In genomic region chr11:77457340-77457739, GRCh38 we compare ENCODE assay signal across 11 cellular contexts. TPM values are rescaled to one million over a fixed set of nuclear protein-coding genes. Genes with fewer than 3 reads are reported as not detected.
DNase-seq lines count a peak whose midpoint lies in the region; ATAC-seq and TF ChIP-seq lines count a peak whose summit lies in the region.
"Had no signal": no experiment of that assay in that cellular context is flagged by ENCODE, and none has a peak within 500 bp of the region (broad histone marks: within the 10 kb centered on the region; RNA-seq: fewer than 3 reads in every experiment).

No MANE protein-coding gene starts in this region.

- no peak overlapping the region for H3K4me3 Mint-ChIP-seq in natural killer cell treated with Interleukin-12 subunit alpha and Interleukin-12 subunit beta and Interleukin-15 and Interleukin-18, amount 100 ng/mL, for 72 hours
- no peak overlapping the region for H3K4me3 Mint-ChIP-seq in natural killer cell
- H3K4me3 Mint-ChIP-seq: activated naive CD4-positive, alpha-beta T cell treated with anti-CD3 and anti-CD28 coated beads, Interleukin-2, amount 10 ng/mL, durations not matched to agents 7 days and 5 days; stimulated activated naive CD8-positive, alpha-beta T cell treated with anti-CD3 and anti-CD28 coated beads, Interleukin-15, Interleukin-2, amounts not matched to agents 100 ng/mL and 50 ng/mL, for 24 hours had no signal

- DNase-seq in myocyte (ENCODE audit: low read depth) (peak; percentile 41), H4 (ENCODE audit: low spot score) (no peak), GM03348 (ENCODE audit: low spot score) (no peak), natural killer cell (no peak)
- no peak for DNase-seq in natural killer cell treated with Interleukin-12 subunit alpha and Interleukin-12 subunit beta and Interleukin-15 and Interleukin-18, amount 100 ng/mL, for 72 hours (ENCODE audit: low spot score)
- DNase-seq: activated CD4-positive, alpha-beta T cell treated with anti-CD3 and anti-CD28 coated beads for 1 hour; activated naive CD4-positive, alpha-beta T cell treated with anti-CD3 and anti-CD28 coated beads, Interleukin-2, amount 10 ng/mL, durations not matched to agents 7 days and 5 days had no signal

- peaks cover 17 to 34% of the 10 kb centered on the region in 2 donors for H3K27me3 Mint-ChIP-seq in natural killer cell treated with Interleukin-12 subunit alpha and Interleukin-12 subunit beta and Interleukin-15 and Interleukin-18, amount 100 ng/mL, for 72 hours
- peaks cover 15 to 24% of the 10 kb centered on the region in 2 donors for H3K27me3 Mint-ChIP-seq in natural killer cell (ENCODE audit: low read depth in 2 of 2)

- peaks cover 5 to 9% of the 10 kb centered on the region in 2 donors for H3K4me1 Mint-ChIP-seq in natural killer cell treated with Interleukin-12 subunit alpha and Interleukin-12 subunit beta and Interleukin-15 and Interleukin-18, amount 100 ng/mL, for 72 hours (ENCODE audit: low read depth in 2 of 2)
- peaks cover 9% of the 10 kb centered on the region in 2 donors for H3K4me1 Mint-ChIP-seq in natural killer cell

- TF ChIP-seq CTCF in natural killer cell (IDR thresholded peaks at IDR 0.05): no peak

- intact Hi-C loops in natural killer cell (cut with micrococcal nuclease): no loop called here

- ATAC-seq in GM19324 (IDR thresholded peaks at IDR 0.05; ENCODE audit: low FRiP score, unreplicated experiment): peak; percentile 14
- ATAC-seq in HG02642 (IDR thresholded peaks at IDR 0.05; ENCODE audit: poor library complexity, unreplicated experiment): peak; percentile 27
- peak; percentile 31 for ATAC-seq in HG03521 (IDR thresholded peaks at IDR 0.05; ENCODE audit: unreplicated experiment)
- ATAC-seq in natural killer cell treated with Interleukin-12 subunit alpha and Interleukin-12 subunit beta and Interleukin-15 and Interleukin-18, amount 100 ng/mL, for 72 hours: no peak
- no peak for ATAC-seq in natural killer cell

- H3K27ac Mint-ChIP-seq in natural killer cell treated with Interleukin-12 subunit alpha and Interleukin-12 subunit beta and Interleukin-15 and Interleukin-18, amount 100 ng/mL, for 72 hours: no peak overlapping the region
- no peak overlapping the region for H3K27ac Mint-ChIP-seq in natural killer cell
- H3K27ac Mint-ChIP-seq: activated naive CD4-positive, alpha-beta T cell treated with anti-CD3 and anti-CD28 coated beads, Interleukin-2, amount 10 ng/mL, durations not matched to agents 7 days and 5 days; stimulated activated naive CD8-positive, alpha-beta T cell treated with anti-CD3 and anti-CD28 coated beads, Interleukin-15, Interleukin-2, amounts not matched to agents 100 ng/mL and 50 ng/mL, for 24 hours had no signal

- no peaks in the 10 kb centered on the region for H3K9me3 Mint-ChIP-seq in natural killer cell treated with Interleukin-12 subunit alpha and Interleukin-12 subunit beta and Interleukin-15 and Interleukin-18, amount 100 ng/mL, for 72 hours
- H3K9me3 Mint-ChIP-seq in natural killer cell: no peaks in the 10 kb centered on the region
- H3K9me3 Mint-ChIP-seq: activated naive CD4-positive, alpha-beta T cell treated with anti-CD3 and anti-CD28 coated beads, Interleukin-2, amount 10 ng/mL, durations not matched to agents 7 days and 5 days; stimulated activated naive CD8-positive, alpha-beta T cell treated with anti-CD3 and anti-CD28 coated beads, Interleukin-15, Interleukin-2, amounts not matched to agents 100 ng/mL and 50 ng/mL, for 24 hours had no signal

- H3K36me3 Mint-ChIP-seq in natural killer cell treated with Interleukin-12 subunit alpha and Interleukin-12 subunit beta and Interleukin-15 and Interleukin-18, amount 100 ng/mL, for 72 hours: no peaks in the 10 kb centered on the region
- H3K36me3 Mint-ChIP-seq in natural killer cell: no peaks in the 10 kb centered on the region
- H3K36me3 Mint-ChIP-seq: activated naive CD4-positive, alpha-beta T cell treated with anti-CD3 and anti-CD28 coated beads, Interleukin-2, amount 10 ng/mL, durations not matched to agents 7 days and 5 days had no signal

RNA-seq across cellular contexts. Expression of gene PAK1, which starts 16.6 kb away (rescaled TPM):
- 38.5 and 54.3 TPM in 2 replicates for total RNA-seq in myocyte
- polyA plus RNA-seq in myocyte (2012): 15.3 TPM
- total RNA-seq in H4 (2014; rRNA removed; shearing (Covaris generic)): 27.7 and 32.6 TPM in 2 replicates
- total RNA-seq in natural killer cell treated with Interleukin-12 subunit alpha and Interleukin-12 subunit beta and Interleukin-15 and Interleukin-18, amount 100 ng/mL, for 72 hours: 10 to 100 TPM; 24.1 to 46.5 TPM
- 10 to 100 TPM; 18.8 to 27.3 (median 20.4) TPM for total RNA-seq in natural killer cell

Comparison
In these comparisons a context has a peak if more than half of its experiments do, and no peak if none do; other contexts are left out.
1. ATAC-seq: peak in GM19324 (single experiment), HG02642 (single experiment) and HG03521 (single experiment); none in natural killer cell treated with Interleukin-12 subunit alpha and Interleukin-12 subunit beta and Interleukin-15 and Interleukin-18, amount 100 ng/mL, for 72 hours (0 of 2) and natural killer cell (0 of 3).